25 cellular contexts compared by ENCODE assay signal in genomic region chr14:85461432-85462133, GRCh38.
DNase-seq lines count a peak whose midpoint lies in the region; ATAC-seq, FAIRE-seq and TF ChIP-seq lines count a peak whose summit lies in the region.
"Had no signal": no experiment of that assay in that cellular context is flagged by ENCODE, and none has a peak within 500 bp of the region (broad histone marks: within the 10 kb centered on the region; RNA-seq: fewer than 3 reads in every experiment).

No MANE protein-coding gene starts in this region.

- no peak overlapping the region for H3K27ac ChIP-seq in GM23248
- peak overlapping the region; percentile 39 to 46 for H3K27ac ChIP-seq in ascending aorta
- H3K27ac ChIP-seq in pancreas: peak overlapping the region in 2 of 4 donors; percentile 68
- H3K27ac ChIP-seq in left ventricle myocardium inferior (replicated peaks): no peak overlapping the region
- H3K27ac ChIP-seq: BLaER1 treated with 17β-estradiol and CSF1 and Interleukin-3, amounts not matched to agents 10 nM and 100 nM; RWPE1 had no signal

- H3K4me1 ChIP-seq in GM23248 (ENCODE audit: insufficient read depth): no peaks in the 10 kb centered on the region
- no peaks in the 10 kb centered on the region for H3K4me1 ChIP-seq in ascending aorta
- peaks cover 0 to 17% (median 3%) of the 10 kb centered on the region in 3 donors for H3K4me1 ChIP-seq in pancreas
- H3K4me1 ChIP-seq in left ventricle myocardium inferior: no peaks in the 10 kb centered on the region
- H3K4me1 ChIP-seq: HAP-1 had no signal

- H3K27me3 Mint-ChIP-seq in T-helper 17 cell: no peaks in the 10 kb centered on the region
- H3K27me3 Mint-ChIP-seq: CD4-positive, alpha-beta T cell had no signal

- H3K4me1 Mint-ChIP-seq in T-helper 17 cell: no peaks in the 10 kb centered on the region

- no peak overlapping the region for H3K9ac ChIP-seq in GM23248
- H3K9ac ChIP-seq: BLaER1 treated with 17β-estradiol and CSF1 and Interleukin-3, amounts not matched to agents 10 nM and 100 nM had no signal

- ATAC-seq in pancreas: peak; percentile 64 to 83 (median 81)
- no peak for ATAC-seq in T-helper 17 cell
- ATAC-seq: Panc1 had no signal

- in situ Hi-C loops in GM23248 (cut with MboI): no loop called here

- intact Hi-C loops in ascending aorta (cut with DNase I) (no loop called here), pancreas (cut with DNase I) (no loop called here), left ventricle myocardium inferior (cut with micrococcal nuclease) (no loop called here)

- H3K27me3 ChIP-seq in GM23248 (replicated peaks; ENCODE audit: insufficient read depth) (no peaks in the 10 kb centered on the region), ascending aorta (no peaks in the 10 kb centered on the region), pancreas (no peaks in the 10 kb centered on the region), left ventricle myocardium inferior (ENCODE audit: low read depth) (no peaks in the 10 kb centered on the region)
- H3K27me3 ChIP-seq: BLaER1 treated with 17β-estradiol and CSF1 and Interleukin-3, amounts not matched to agents 10 nM and 100 nM had no signal

- H3K4me2 ChIP-seq in GM23248 (ENCODE audit: unreplicated experiment): no peak overlapping the region

- no peak for DNase-seq in GM23248
- no peak for DNase-seq in ascending aorta (ENCODE audit: low spot score in 2 of 2)
- DNase-seq in fibroblast of the aortic adventitia (ENCODE audit: low read depth): peak; percentile 77
- peak in 2 of 6 donors; percentile 28 to 59 for DNase-seq in pancreas
- DNase-seq in T-helper 17 cell: no peak
- DNase-seq in NCI-H510A (lab: John Stamatoyannopoulos, UW): no peak
- no peak for DNase-seq in left ventricle myocardium inferior
- DNase-seq: AML-193; CD4-positive, alpha-beta T cell; DMS53; GOT3; HFFc6; KBM-7; NCI-H1105 treated with DMSO at 0.1 percent for 48 hours; NCI-H146; NCI-H1930; NCI-H446; NCI-H526; SHP77 had no signal

- H3K4me3 Mint-ChIP-seq in T-helper 17 cell: no peak overlapping the region
- H3K4me3 Mint-ChIP-seq: CD4-positive, alpha-beta T cell; HFFc6 had no signal

- H3K9me2 ChIP-seq in GM23248 (ENCODE audit: insufficient read depth): no peaks in the 10 kb centered on the region

- H3K36me3 ChIP-seq in GM23248 (ENCODE audit: low read depth) (no peaks in the 10 kb centered on the region), ascending aorta (no peaks in the 10 kb centered on the region), pancreas (no peaks in the 10 kb centered on the region), left ventricle myocardium inferior (no peaks in the 10 kb centered on the region)
- H3K36me3 ChIP-seq: BLaER1 treated with 17β-estradiol and CSF1 and Interleukin-3, amounts not matched to agents 10 nM and 100 nM; HAP-1 had no signal

- WGBS in GM23248 (ENCODE audit: low coverage in 1 of 2, low lambda C conversion rate in 2 of 2, missing lambda C conversion rate in 2 of 2), 2 experiments: 82 to 95% methylated on average over 3 of the region's 3 CpGs
- WGBS in pancreas, 2 donors: 54 to 63% methylated on average over 3 of the region's 3 CpGs

- no peaks in the 10 kb centered on the region for H3K79me2 ChIP-seq in GM23248 (ENCODE audit: insufficient read depth)

- H3K9me3 ChIP-seq in GM23248 (ENCODE audit: low read depth) (no peaks in the 10 kb centered on the region), ascending aorta (no peaks in the 10 kb centered on the region), pancreas (no peaks in the 10 kb centered on the region), T-helper 17 cell (ENCODE audit: control insufficient read depth, low read length, poor library complexity, severe bottlenecking) (no peaks in the 10 kb centered on the region), left ventricle myocardium inferior (replicated peaks) (no peaks in the 10 kb centered on the region)
- H3K9me3 ChIP-seq: BLaER1 treated with 17β-estradiol and CSF1 and Interleukin-3, amounts not matched to agents 10 nM and 100 nM; HAP-1 had no signal

- H4K20me1 ChIP-seq in GM23248 (ENCODE audit: insufficient read depth): no peaks in the 10 kb centered on the region
- H4K20me1 ChIP-seq: BLaER1 treated with 17β-estradiol and CSF1 and Interleukin-3, amounts not matched to agents 10 nM and 100 nM had no signal

- no peak for TF ChIP-seq CTCF in ascending aorta (IDR thresholded peaks at IDR 0.05)
- no peak for TF ChIP-seq CTCF in fibroblast of the aortic adventitia (IDR thresholded peaks at IDR 0.05; ENCODE audit: insufficient read depth, low read length)
- no peak for TF ChIP-seq CTCF in pancreas (IDR thresholded peaks at IDR 0.05)
- TF ChIP-seq CTCF in left ventricle myocardium inferior (IDR thresholded peaks at IDR 0.05; ENCODE audit: borderline replicate concordance): no peak

- H3K27ac Mint-ChIP-seq in T-helper 17 cell: no peak overlapping the region
- H3K27ac Mint-ChIP-seq: CD4-positive, alpha-beta T cell; HFFc6 had no signal

- H2AFZ ChIP-seq in GM23248: peak overlapping the region; percentile 8; the same call in 1 of the 2 replicates

- no peaks in the 10 kb centered on the region for H3K36me3 Mint-ChIP-seq in T-helper 17 cell (ENCODE audit: low read depth)

- FAIRE-seq in pancreas (lab: Jason Lieb, UNC): no peak
- FAIRE-seq: A204.1, GM18507 had no signal

- H3F3A ChIP-seq in GM23248 (ENCODE audit: insufficient read depth): no peaks in the 10 kb centered on the region

- H3K4me3 ChIP-seq in GM23248 (no peak overlapping the region), ascending aorta (no peak overlapping the region), fibroblast of the aortic adventitia (ENCODE audit: low read depth, low read length) (no peak overlapping the region), pancreas (no peak overlapping the region), left ventricle myocardium inferior (no peak overlapping the region)
- H3K4me3 ChIP-seq: BLaER1 treated with 17β-estradiol and CSF1 and Interleukin-3, amounts not matched to agents 10 nM and 100 nM; HAP-1 had no signal

Comparison
In these comparisons a context has a peak if more than half of its experiments do, and no peak if none do; other contexts are left out.
1. H3K27ac ChIP-seq: peak in ascending aorta (2 of 2); none in GM23248 (single experiment) and left ventricle myocardium inferior (single experiment).